8 cellular contexts compared by ENCODE assay signal in the genomic region with DNA sequence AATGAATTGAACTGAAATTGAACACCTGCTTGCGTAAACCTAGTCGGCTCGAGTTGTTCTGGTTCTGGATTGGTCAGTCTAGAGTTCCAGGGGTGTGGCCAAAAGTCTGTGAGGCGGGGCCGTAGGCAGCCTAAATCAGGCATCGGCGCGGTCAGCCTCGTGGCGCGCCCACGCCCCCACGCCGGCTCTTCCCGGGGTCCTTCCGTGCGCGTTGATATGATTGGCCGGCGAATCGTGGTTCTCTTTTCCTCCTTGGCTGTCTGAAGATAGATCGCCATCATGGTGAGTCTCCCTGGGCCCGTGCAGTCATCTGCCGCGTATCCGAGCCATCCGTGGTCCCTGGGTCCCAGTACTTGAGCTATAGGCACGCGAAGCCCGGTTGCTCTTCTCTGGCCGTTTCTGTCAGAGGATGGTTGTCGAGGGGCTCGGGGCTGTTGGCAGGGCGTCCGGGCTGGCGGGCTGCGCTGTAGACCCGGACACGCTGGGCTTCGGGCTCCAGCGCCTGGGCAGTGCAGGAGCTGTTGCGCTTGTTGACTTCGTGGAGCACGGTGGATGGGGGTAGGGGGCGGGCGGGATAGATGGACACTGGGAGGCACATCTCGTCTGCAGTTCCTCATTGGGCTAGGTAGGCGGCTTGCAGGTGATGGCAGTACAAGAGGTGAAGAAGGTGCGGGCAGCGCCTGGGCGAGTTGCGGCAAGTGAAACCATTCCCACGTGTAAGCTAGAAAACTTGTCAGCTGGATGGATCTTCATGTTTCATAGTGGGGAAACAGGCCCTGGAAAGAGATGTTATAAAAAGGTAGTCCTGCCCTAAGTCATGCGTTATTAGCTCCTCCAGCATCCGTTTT. TPM values are rescaled to one million over a fixed set of nuclear protein-coding genes. Genes with fewer than 3 reads are reported as not detected.
DNase-seq lines count a peak whose midpoint lies in the region; ATAC-seq, FAIRE-seq and TF ChIP-seq lines count a peak whose summit lies in the region.

A gene (plus strand): TSS at position 241 of the 848 bp plus-strand sequence. CDS start 39 bp downstream, at position 280.

- peak within 1 kb of the TSS; percentile 85 to 95 for H3K4me3 Mint-ChIP-seq in CD14-positive monocyte

- POLR2A ChIA-PET in HepG2 (lab: Yijun Ruan, JAX): interaction anchor here (0.9 to 1.5 kb wide), 4 partner anchors 9 to 939 kb away, joined by 3 to 6 read pairs (median 4); no protein-coding TSS in a partner anchor

- H3K27me3 Mint-ChIP-seq in CD14-positive monocyte (ENCODE audit: low read depth in 3 of 3): peaks cover 0 to 6% (median 0%) of the 10 kb centered on the region in 3 donors

- WGBS in HepG2 (ENCODE audit: low lambda C conversion rate): 2% methylated on average over 17 of the region's 55 CpGs

- intact Hi-C loops in CD14-positive monocyte (cut with micrococcal nuclease) (loop anchor here in 1 of 2 donors (5.0 kb wide), 1 partner anchor 268 kb away; no protein-coding TSS in a partner anchor), HepG2 (cut with micrococcal nuclease; ENCODE audit: unreplicated experiment) (no loop called here)

- peak within 1 kb of the TSS; percentile 84 for H3K4me2 ChIP-seq in HepG2 (ENCODE audit: low read depth, low read length)

- TF ChIP-seq POLR2A in HepG2 (IDR thresholded peaks at IDR 0.05; ENCODE audit: insufficient read depth in 1 of 2, low read depth in 2 of 2, low read length in 2 of 2): peak; percentile 99

- TF ChIP-seq CTCF in CD14-positive monocyte (IDR thresholded peaks at IDR 0.05) (no peak), HepG2 (CRISPR knock-in tag; IDR thresholded peaks at IDR 0.05) (no peak; the same call in 1 of the 2 replicates)

- no peaks in the 10 kb centered on the region; a peak in 2 of 5 replicates for H3K27me3 ChIP-seq in HepG2 (ENCODE audit: control insufficient read depth in 1 of 2, insufficient read depth in 2 of 2, low read length in 2 of 2)

- H3K27ac ChIP-seq in HepG2 (ENCODE audit: extremely low read length, insufficient read depth, low read length): peak within 1 kb of the TSS; percentile 80

- CTCF ChIA-PET in HepG2 (lab: Yijun Ruan, JAX; ENCODE audit: low intra/inter-chr PET ratio, low total read pairs): no interaction called here

- peak within 1 kb of the TSS; percentile 89 for H3K9ac ChIP-seq in HepG2 (ENCODE audit: insufficient read depth, low read depth, low read length)

- BruUV-seq in HepG2 (replicated peaks; lab: Mats Ljungman, UMichigan): no TSS peak

- peaks cover 48% of the 10 kb centered on the region for H3K4me1 ChIP-seq in HepG2 (ENCODE audit: insufficient read depth, low read length)

- H3K27ac Mint-ChIP-seq in CD14-positive monocyte: peak within 1 kb of the TSS; percentile 73 to 92 (median 81)

- DNase-seq in CD14-positive monocyte (ENCODE audit: low spot score): peak; percentile 92
- peak; percentile 97 for DNase-seq in NCI-H82 (lab: John Stamatoyannopoulos, UW)
- peak; percentile 95 to 97 for DNase-seq in activated CD4-positive, alpha-beta T cell treated with anti-CD3 and anti-CD28 coated beads, Interleukin-2, amount 50 U/mL, for 48 hours
- peak; percentile 95 to 98 for DNase-seq in dermis microvascular lymphatic vessel endothelial cell (ENCODE audit: low read depth in 2 of 2)
- DNase-seq in HepG2 (ENCODE audit: low spot score): peak; percentile 94
- DNase-seq in stimulated activated CD4-positive, alpha-beta T cell treated with anti-CD3 and anti-CD28 coated beads, Interleukin-4, amount 100 ng/mL, for 1 hour: peak; percentile 94

- ATAC-seq in GM19397 (IDR thresholded peaks at IDR 0.05; ENCODE audit: unreplicated experiment) (peak; percentile 83), HG03571 (IDR thresholded peaks at IDR 0.05; ENCODE audit: unreplicated experiment) (peak; percentile 85), HepG2 (peak; percentile 81)

- H3K36me3 Mint-ChIP-seq in CD14-positive monocyte: peaks cover 37 to 39% of the 10 kb centered on the region in 2 donors

- H2AFZ ChIP-seq in HepG2 (ENCODE audit: low read length): peak within 1 kb of the TSS; percentile 93

- no peaks in the 10 kb centered on the region for H3K9me3 Mint-ChIP-seq in CD14-positive monocyte

- H3K4me3 ChIP-seq in HepG2 (replicated peaks in 1 of 3; ENCODE audit: insufficient read depth in 1 of 3, low read depth in 2 of 3, low read length in 3 of 3): peak within 1 kb of the TSS; percentile 85 to 97 (median 91)

- no peaks in the 10 kb centered on the region for H3K9me3 ChIP-seq in HepG2 (ENCODE audit: low read length)

- peaks cover 53% of the 10 kb centered on the region for H3K79me2 ChIP-seq in HepG2 (ENCODE audit: insufficient read depth, low read length)

- no peak for TF ChIP-seq EP300 in HepG2 (IDR thresholded peaks at IDR 0.05; ENCODE audit: low read depth in 2 of 2, low read length in 2 of 2)
- peak; percentile 26; the same call in 1 of the 2 replicates for TF ChIP-seq EP300 in HepG2 (CRISPR knock-in tag; IDR thresholded peaks at IDR 0.05; ENCODE audit: borderline replicate concordance)

- 0 out of 2 replicates have a peak, but pooled peaks have one; percentile 31 for TF ChIP-seq RAD21 in HepG2 (CRISPR knock-in tag; IDR thresholded peaks at IDR 0.05)

- peak; percentile 87 for FAIRE-seq in HepG2 (lab: Jason Lieb, UNC)

- H4K20me1 ChIP-seq in HepG2 (ENCODE audit: insufficient read depth, low read length): peaks cover 45% of the 10 kb centered on the region

- in situ Hi-C loops in HepG2 (cut with HindIII; ENCODE audit: extremely low pct_ligation_motif_present, low pct_unique_long_range_greater_than_20kb): no loop called here

- peaks cover 16 to 37% of the 10 kb centered on the region in 2 experiments for H3K36me3 ChIP-seq in HepG2 (replicated peaks in 1 of 2; ENCODE audit: control insufficient read depth in 1 of 2, insufficient read depth in 2 of 2, low read length in 2 of 2)

- H3K4me1 Mint-ChIP-seq in CD14-positive monocyte: peaks cover 39% of the 10 kb centered on the region

TF ChIP-seq in HepG2, 621 proteins besides CTCF, POLR2A, EP300 and RAD21 (continues in another document):
- no peak for TF ChIP-seq PCBP2 (optimal IDR thresholded peaks at IDR 0.05; ENCODE audit: low read depth, low read length, poor library complexity, severe bottlenecking)

RNA-seq across cellular contexts. Expression of the gene that starts here (rescaled TPM):
- polyA plus RNA-seq in CD14-positive monocyte (100 to 1,000 TPM; 801 to 840 TPM), HepG2 (2011; rRNA removed) (2,639 and 3,319 TPM in 2 replicates)
- total RNA-seq in dermis microvascular lymphatic vessel endothelial cell (1,484 and 1,977 TPM in 2 replicates), HepG2 (2016; rRNA removed; fragmentation: Illumina TruSeq; extraction: Trizol) (2,690 and 3,176 TPM in 2 replicates)
- total RNA-seq in HepG2 (2016; cell fraction: cytosol; rRNA removed; fragmentation: Illumina TruSeq; extraction: Trizol; ENCODE audit: low read depth): 3,443 and 3,899 TPM in 2 replicates
- total RNA-seq in HepG2 (2016; cell fraction: insoluble cytoplasmic fraction; rRNA removed; fragmentation: Illumina TruSeq; extraction: Trizol): 2,643 and 3,338 TPM in 2 replicates
- 5,731 and 5,852 TPM in 2 replicates for total RNA-seq in HepG2 (2016; cell fraction: membrane; rRNA removed; fragmentation: Illumina TruSeq; extraction: Trizol)
- 895 and 969 TPM in 2 replicates for total RNA-seq in HepG2 (2016; cell fraction: nucleus; rRNA removed; fragmentation: Illumina TruSeq; extraction: Trizol)
- 3,964 and 5,129 TPM in 2 replicates for polyA plus RNA-seq in HepG2 (2011; cell fraction: cytosol; rRNA removed)
- polyA plus RNA-seq in HepG2 (2011; cell fraction: nucleus; rRNA removed): 933 and 1,313 TPM in 2 replicates
- polyA plus RNA-seq in HepG2 (2012): 4,478 and 4,556 TPM in 2 replicates
- 4,871 and 5,001 TPM in 2 replicates for polyA plus RNA-seq in HepG2 (2016; cell fraction: cytosol; fragmentation: Illumina TruSeq; extraction: Trizol; ENCODE audit: low read depth)
- 3,512 and 4,058 TPM in 2 replicates for polyA plus RNA-seq in HepG2 (2016; cell fraction: insoluble cytoplasmic fraction; fragmentation: Illumina TruSeq; extraction: Trizol; ENCODE audit: low read depth)
- polyA plus RNA-seq in HepG2 (2016; cell fraction: membrane; fragmentation: Illumina TruSeq; extraction: Trizol; ENCODE audit: low read depth): 5,657 and 5,670 TPM in 2 replicates
- 1,685 and 1,837 TPM in 2 replicates for polyA plus RNA-seq in HepG2 (2016; cell fraction: nucleus; fragmentation: Illumina TruSeq; extraction: Trizol; ENCODE audit: insufficient read depth, low read depth)
- 161 and 446 TPM in 2 replicates for polyA minus RNA-seq in HepG2 (2011; rRNA and poly(A)+ RNA removed; ENCODE audit: low replicate concordance)
- 641 and 802 TPM in 2 replicates for polyA minus RNA-seq in HepG2 (2011; cell fraction: cytosol; rRNA and poly(A)+ RNA removed)
- 344 and 614 TPM in 2 replicates for polyA minus RNA-seq in HepG2 (2011; cell fraction: nucleus; rRNA and poly(A)+ RNA removed)

Comparison
In these comparisons a context has a peak if more than half of its experiments do, and no peak if none do; other contexts are left out.
1. Peak in every context shown above with its lines: DNase-seq, ATAC-seq, H3K4me3 ChIP-seq and H3K27ac ChIP-seq.